10 cellular contexts compared by ENCODE assay signal in the genomic region with DNA sequence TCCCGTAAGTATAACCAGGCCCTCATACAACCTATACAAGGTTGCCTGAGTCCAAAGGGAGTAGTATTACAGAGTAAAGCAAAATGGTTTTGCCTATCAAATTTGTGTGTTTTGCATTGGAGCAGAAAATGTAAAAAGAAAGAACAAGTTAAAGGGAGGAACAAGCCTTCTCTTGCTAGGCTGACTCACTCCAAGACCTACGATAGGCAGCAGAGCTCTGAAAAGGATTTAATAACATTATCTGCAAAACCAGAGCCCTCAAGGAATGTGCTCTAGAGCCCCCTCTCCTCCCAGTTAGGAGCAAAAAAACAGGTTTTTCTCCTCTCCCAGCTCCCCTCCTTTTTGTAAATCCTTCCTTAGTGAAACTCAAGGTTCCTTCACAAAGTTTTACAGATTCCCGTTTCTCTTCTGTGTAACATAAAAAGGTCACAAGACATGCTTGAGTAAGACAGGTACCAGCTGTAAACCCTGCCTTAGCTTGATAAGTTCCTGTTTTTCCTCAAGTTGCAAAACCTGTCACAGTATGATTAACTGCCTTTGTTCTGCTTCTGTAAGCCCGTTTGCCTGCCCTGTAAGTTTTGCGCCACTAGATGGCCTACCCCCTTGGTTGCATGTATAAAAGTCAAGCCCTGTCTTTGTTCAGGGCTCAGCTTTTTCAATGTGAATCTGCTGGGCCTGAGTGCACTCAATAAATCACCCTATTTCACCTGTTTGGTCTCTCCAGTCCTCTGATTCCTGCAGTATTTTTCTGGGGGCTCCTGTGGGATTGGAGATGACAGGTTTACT.
A peak's percentile ranks its signal among the peaks of the same experiment; 100 is the strongest.
DNase-seq lines count a peak whose midpoint lies in the region; ATAC-seq and TF ChIP-seq lines count a peak whose summit lies in the region.
"Had no signal": no experiment of that assay in that cellular context is flagged by ENCODE, and none has a peak within 500 bp of the region (broad histone marks: within the 10 kb centered on the region; RNA-seq: fewer than 3 reads in every experiment).

No MANE protein-coding gene starts in this region.

- no peaks in the 10 kb centered on the region for H3K4me1 ChIP-seq in mucosa of descending colon (ENCODE audit: low read depth)
- H3K4me1 ChIP-seq: transverse colon had no signal

- in situ Hi-C loops in SK-MEL-5 (cut with HindIII; ENCODE audit: low pct_unique_long_range_greater_than_20kb, low sequenced_read_pairs), result no loop called here

- peak; percentile 38 for TF ChIP-seq CTCF in GM12872 (IDR thresholded peaks at IDR 0.05; ENCODE audit: insufficient read depth, low read depth, low read length)
- TF ChIP-seq CTCF in mucosa of descending colon (IDR thresholded peaks at IDR 0.05), result no peak

- peak; percentile 68 for ATAC-seq in HG03354 (IDR thresholded peaks at IDR 0.05; ENCODE audit: poor library complexity, severe bottlenecking, unreplicated experiment)
- ATAC-seq in mucosa of descending colon, result no peak

- no peaks in the 10 kb centered on the region for H3K36me3 ChIP-seq in mucosa of descending colon (ENCODE audit: low read depth)
- H3K36me3 ChIP-seq: transverse colon had no signal

- H3K4me3 ChIP-seq in mucosa of descending colon, result no peak overlapping the region
- H3K4me3 ChIP-seq: lung, transverse colon had no signal

- DNase-seq in SK-MEL-5 (ENCODE audit: low read depth, low spot score), result peak; percentile 15
- DNase-seq in islet precursor cell, result peak; percentile 67
- no peak for DNase-seq in activated T-cell treated with anti-CD3 and anti-CD28 coated beads, Interleukin-2, amount 50 U/mL, for 1 hour
- no peak for DNase-seq in mucosa of descending colon
- DNase-seq in anterior cingulate cortex (lab: John Stamatoyannopoulos, UW), result no peak
- DNase-seq in GM03348 (ENCODE audit: low spot score), result no peak
- DNase-seq: transverse colon had no signal

- H3K9me3 ChIP-seq in mucosa of descending colon, result peaks cover 53% of the 10 kb centered on the region

- intact Hi-C loops in mucosa of descending colon (cut with DNase I, micrococcal nuclease), result no loop called here

Comparison
In these comparisons a context has a peak if more than half of its experiments do, and no peak if none do; other contexts are left out.
1. DNase-seq: peak in SK-MEL-5 (single experiment) and islet precursor cell (single experiment); none in activated T-cell treated with anti-CD3 and anti-CD28 coated beads, Interleukin-2, amount 50 U/mL, for 1 hour (single experiment), mucosa of descending colon (0 of 3), anterior cingulate cortex (0 of 58) and GM03348 (single experiment).